2 cellular contexts compared by ENCODE assay signal in genomic region chr3:141086188-141086587, GRCh38.
TF ChIP-seq lines count a peak whose summit lies in the region.

No MANE protein-coding gene starts in this region.

TF ChIP-seq in HepG2, 621 proteins besides CTCF, POLR2A, EP300 and RAD21:
- TF ChIP-seq CEBPG (CRISPR knock-in tag; IDR thresholded peaks at IDR 0.05) (no peak), ZNF768 (CRISPR knock-in tag; IDR thresholded peaks at IDR 0.05) (peak; percentile 17; the same call in 1 of the 2 replicates), ZNF235 (CRISPR knock-in tag; IDR thresholded peaks at IDR 0.05; ENCODE audit: borderline replicate concordance) (no peak)
TF ChIP-seq in HepG2: peak in this region for 1.

TF ChIP-seq in K562, 482 proteins besides CTCF, POLR2A, EP300 and RAD21:
- TF ChIP-seq KHSRP (IDR thresholded peaks at IDR 0.05): no peak
- TF ChIP-seq KDM1A (IDR thresholded peaks at IDR 0.05): 0 out of 4 replicates have a peak, but pooled peaks of 1 of the 2 experiments have one; percentile 21
- no peak for TF ChIP-seq LARP7 (IDR thresholded peaks at IDR 0.05)
- TF ChIP-seq CEBPG (CRISPR knock-in tag; IDR thresholded peaks at IDR 0.05): no peak
- TF ChIP-seq CEBPG (tag; conservative IDR thresholded peaks at IDR 0.05 in 1 of 2, IDR thresholded peaks at IDR 0.05 in 1 of 2): no peak
- TF ChIP-seq ZFP36 (IDR thresholded peaks at IDR 0.05; ENCODE audit: low read depth, low read length, partially characterized antibody): peak; percentile 68
- no peak for TF ChIP-seq CREM (IDR thresholded peaks at IDR 0.05; ENCODE audit: low read depth)
- peak; percentile 48; the same call in 1 of the 2 replicates for TF ChIP-seq BCOR (IDR thresholded peaks at IDR 0.05)
- TF ChIP-seq CREB1 (IDR thresholded peaks at IDR 0.05): no peak
- TF ChIP-seq CREB1 (CRISPR knock-in tag; IDR thresholded peaks at IDR 0.05): no peak
- TF ChIP-seq NFYB (IDR thresholded peaks at IDR 0.05; ENCODE audit: extremely low read depth, insufficient read length): no peak
- TF ChIP-seq RBM15 (IDR thresholded peaks at IDR 0.05; ENCODE audit: insufficient read depth, low read length): no peak
- TF ChIP-seq RBM25 (IDR thresholded peaks at IDR 0.05; ENCODE audit: low read depth, low read length, severe bottlenecking): peak; percentile 87
- no peak for TF ChIP-seq MYNN (IDR thresholded peaks at IDR 0.05)
- TF ChIP-seq MYNN (CRISPR knock-in tag; IDR thresholded peaks at IDR 0.05): no peak
- no peak for TF ChIP-seq PHB2 (IDR thresholded peaks at IDR 0.05; ENCODE audit: low read depth)
TF ChIP-seq in K562: peak in this region for 4.
